In genomic region chr1:67897270-67897949, GRCh38 we compare ENCODE assay signal across 1 cellular context.
TF ChIP-seq lines count a peak whose summit lies in the region.

No MANE protein-coding gene starts in this region.

TF ChIP-seq in K562, 482 proteins besides CTCF, POLR2A, EP300 and RAD21 (continued from another document):
- TF ChIP-seq MITF (IDR thresholded peaks at IDR 0.05): no peak
- TF ChIP-seq USF2 (CRISPR knock-in tag; IDR thresholded peaks at IDR 0.05): peak; percentile 47; the same call in 1 of the 2 replicates
- no peak for TF ChIP-seq ZNF174 (CRISPR knock-in tag; IDR thresholded peaks at IDR 0.05)
- peak; percentile 28; the same call in 1 of the 2 replicates for TF ChIP-seq NFRKB (IDR thresholded peaks at IDR 0.05; ENCODE audit: low read depth)
- TF ChIP-seq ZNF395 (CRISPR knock-in tag; IDR thresholded peaks at IDR 0.05): peak; percentile 76
- TF ChIP-seq BCOR (IDR thresholded peaks at IDR 0.05): no peak
- TF ChIP-seq BHLHE40 (IDR thresholded peaks at IDR 0.05; ENCODE audit: low read length): no peak
- TF ChIP-seq RBM15 (IDR thresholded peaks at IDR 0.05; ENCODE audit: insufficient read depth, low read length): no peak
- TF ChIP-seq ETV5 (CRISPR knock-in tag; IDR thresholded peaks at IDR 0.05; ENCODE audit: low read depth): no peak
- TF ChIP-seq NCOA6 (IDR thresholded peaks at IDR 0.05): no peak
- no peak for TF ChIP-seq XRCC3 (IDR thresholded peaks at IDR 0.05)
- no peak for TF ChIP-seq AFF1 (IDR thresholded peaks at IDR 0.05; ENCODE audit: low read depth in 1 of 2, partially characterized antibody in 2 of 2)
- no peak for TF ChIP-seq TEAD2 (tag; IDR thresholded peaks at IDR 0.05)
- TF ChIP-seq ZNF41 (CRISPR knock-in tag; conservative IDR thresholded peaks at IDR 0.05): 0 out of 2 replicates have a peak, but pooled peaks have one; percentile 70
- no peak for TF ChIP-seq RBM25 (IDR thresholded peaks at IDR 0.05; ENCODE audit: low read depth, low read length, severe bottlenecking)
- TF ChIP-seq KDM2B (CRISPR knock-in tag; IDR thresholded peaks at IDR 0.05): no peak
- 0 out of 2 replicates have a peak, but pooled peaks have one; percentile 8 for TF ChIP-seq ZNF133 (CRISPR knock-in tag; IDR thresholded peaks at IDR 0.05)
- no peak for TF ChIP-seq TFAM (CRISPR knock-in tag; conservative IDR thresholded peaks at IDR 0.05)
- TF ChIP-seq PYGO2 (tag; IDR thresholded peaks at IDR 0.05): no peak
- peak; percentile 89; the same call in 1 of the 2 replicates for TF ChIP-seq HDAC8 (tag; IDR thresholded peaks at IDR 0.05)
- no peak for TF ChIP-seq HIVEP1 (CRISPR knock-in tag; IDR thresholded peaks at IDR 0.05)
- no peak for TF ChIP-seq PURB (CRISPR knock-in tag; IDR thresholded peaks at IDR 0.05; ENCODE audit: low read depth)
- TF ChIP-seq SIRT6 (IDR thresholded peaks at IDR 0.05; ENCODE audit: low read depth, low read length): no peak
- TF ChIP-seq ZNF639 (CRISPR knock-in tag; conservative IDR thresholded peaks at IDR 0.05 in 1 of 2, IDR thresholded peaks at IDR 0.05 in 1 of 2): no peak
- no peak for TF ChIP-seq RBM39 (optimal IDR thresholded peaks at IDR 0.05; ENCODE audit: low read depth, low read length)
- peak; percentile 21; the same call in 1 of the 2 replicates for TF ChIP-seq PKNOX1 (IDR thresholded peaks at IDR 0.05)
- no peak for TF ChIP-seq RBM14 (IDR thresholded peaks at IDR 0.05; ENCODE audit: borderline replicate concordance, insufficient read depth, low read depth, low read length)
- TF ChIP-seq SMAD4 (CRISPR knock-in tag; conservative IDR thresholded peaks at IDR 0.05): peak; percentile 55
- TF ChIP-seq NR2C2 (CRISPR knock-in tag; IDR thresholded peaks at IDR 0.05): no peak
- peak; percentile 52; the same call in 1 of the 2 replicates for TF ChIP-seq NR2C2 (tag; IDR thresholded peaks at IDR 0.05)
- TF ChIP-seq ZNF717 (CRISPR knock-in tag; IDR thresholded peaks at IDR 0.05): no peak
- TF ChIP-seq BACH1 (tag; IDR thresholded peaks at IDR 0.05): peak; percentile 51; the same call in 1 of the 2 replicates
- no peak for TF ChIP-seq BRF2 (IDR thresholded peaks at IDR 0.05; ENCODE audit: borderline replicate concordance, insufficient read depth, insufficient read length)
- no peak for TF ChIP-seq ZNF232 (CRISPR knock-in tag; IDR thresholded peaks at IDR 0.05)
- no peak for TF ChIP-seq CBX3 (IDR thresholded peaks at IDR 0.05; ENCODE audit: borderline replicate concordance in 1 of 2, low read length in 2 of 2)
- no peak for TF ChIP-seq LEF1 (IDR thresholded peaks at IDR 0.05)
- TF ChIP-seq MEIS2 (IDR thresholded peaks at IDR 0.05; ENCODE audit: partially characterized antibody): peak; percentile 26
- no peak for TF ChIP-seq NFYB (IDR thresholded peaks at IDR 0.05; ENCODE audit: extremely low read depth, insufficient read length)
